15 cellular contexts compared by ENCODE assay signal in the genomic region with DNA sequence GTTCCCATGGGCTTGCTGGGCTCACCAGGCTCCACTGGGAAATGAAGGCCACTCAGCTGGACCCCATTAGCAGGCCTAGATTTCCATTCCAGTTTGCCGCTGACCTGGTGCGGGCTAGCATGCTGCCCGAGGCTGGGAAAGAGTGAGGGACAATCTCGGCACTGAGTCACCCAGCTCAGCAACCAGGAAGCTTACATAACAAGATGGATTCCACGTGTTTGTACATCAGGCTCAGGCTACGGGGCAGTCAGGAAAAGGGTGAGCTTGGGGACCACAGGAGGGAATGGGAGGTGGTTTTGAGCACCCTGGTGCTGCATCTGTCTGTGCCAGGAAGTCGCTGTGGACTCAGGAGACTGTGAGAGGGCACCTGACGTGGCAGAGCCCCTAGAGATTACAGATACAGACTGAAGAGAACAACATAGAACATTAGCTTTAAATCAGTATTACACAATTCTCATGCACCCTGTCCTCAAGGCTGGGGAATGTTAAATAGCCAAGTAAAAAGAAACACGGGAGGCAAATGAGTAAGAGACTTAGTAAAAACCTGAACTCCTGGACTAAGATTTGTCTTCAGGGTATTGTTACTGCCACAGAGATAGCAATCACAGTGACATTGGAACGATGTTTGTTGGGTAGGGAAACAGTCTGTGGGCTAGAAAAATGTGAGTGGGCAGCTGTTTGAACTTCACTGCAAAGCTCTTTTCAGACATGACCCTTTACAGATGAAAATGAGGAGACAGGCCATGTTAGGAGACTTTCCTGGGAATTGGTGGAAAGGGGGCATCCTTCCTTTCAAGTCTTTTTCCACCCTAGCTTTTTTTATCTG. TPM values are rescaled to one million over a fixed set of nuclear protein-coding genes. Genes with fewer than 3 reads are reported as not detected.
DNase-seq lines count a peak whose midpoint lies in the region; FAIRE-seq and TF ChIP-seq lines count a peak whose summit lies in the region.
"Had no signal": no experiment of that assay in that cellular context is flagged by ENCODE, and none has a peak within 500 bp of the region (broad histone marks: within the 10 kb centered on the region; RNA-seq: fewer than 3 reads in every experiment).

No MANE protein-coding gene starts in this region.

- H3K4me2 ChIP-seq in mammary epithelial cell (ENCODE audit: insufficient read depth, low read depth, low read length) (no peak overlapping the region), astrocyte (ENCODE audit: low read length) (no peak overlapping the region)

- H3K9me3 Mint-ChIP-seq in MCF 10A (ENCODE audit: unreplicated experiment) (no peaks in the 10 kb centered on the region), astrocyte (ENCODE audit: unreplicated experiment) (no peaks in the 10 kb centered on the region)

- H3K4me3 Mint-ChIP-seq in MCF 10A (ENCODE audit: unreplicated experiment): no peak overlapping the region
- no peak overlapping the region for H3K4me3 Mint-ChIP-seq in astrocyte (ENCODE audit: unreplicated experiment)

- CTCF ChIA-PET in MCF 10A (lab: Yijun Ruan, JAX): no interaction called here
- CTCF ChIA-PET in mammary epithelial cell (lab: Charles Lee; ENCODE audit: low non-redundant PET): no interaction called here

- POLR2A ChIA-PET in MCF 10A (lab: Yijun Ruan, JAX): interaction anchor here (0.9 to 1.2 kb wide), 2 partner anchors 10 kb away, joined by 3 read pairs; no protein-coding TSS in a partner anchor

- no peaks in the 10 kb centered on the region for H3K36me3 Mint-ChIP-seq in MCF 10A (ENCODE audit: insufficient read depth, unreplicated experiment)
- H3K36me3 Mint-ChIP-seq in astrocyte (ENCODE audit: low read depth, unreplicated experiment): no peaks in the 10 kb centered on the region

- H3K79me2 ChIP-seq in mammary epithelial cell (ENCODE audit: insufficient read depth, low read length): no peaks in the 10 kb centered on the region
- H3K79me2 ChIP-seq in astrocyte (ENCODE audit: insufficient read depth, low read length): no peaks in the 10 kb centered on the region

- H3K4me1 ChIP-seq in mammary epithelial cell (ENCODE audit: insufficient read depth, low read length) (no peaks in the 10 kb centered on the region), astrocyte (ENCODE audit: insufficient read depth, low read length) (no peaks in the 10 kb centered on the region), uterus (no peaks in the 10 kb centered on the region)
- H3K4me1 ChIP-seq: tibial artery had no signal

- H3K27ac Mint-ChIP-seq in MCF 10A (ENCODE audit: low read depth, unreplicated experiment) (peak overlapping the region; percentile 4), astrocyte (ENCODE audit: unreplicated experiment) (peak overlapping the region; percentile 30)

- 70% methylated on average over 10 of the region's 10 CpGs for WGBS in mammary epithelial cell (ENCODE audit: low coverage, missing lambda C conversion rate)

- H3K27me3 ChIP-seq in mammary epithelial cell (ENCODE audit: insufficient read depth, low read length) (no peaks in the 10 kb centered on the region), astrocyte (ENCODE audit: insufficient read depth, low read length) (peaks cover 2% of the 10 kb centered on the region), uterus (no peaks in the 10 kb centered on the region)

- no peak for TF ChIP-seq POLR2A in uterus (IDR thresholded peaks at IDR 0.05)

- DNase-seq in MCF 10A (ENCODE audit: unreplicated experiment): peak; percentile 51
- no peak for DNase-seq in mammary epithelial cell
- peak; percentile 14 for DNase-seq in astrocyte (ENCODE audit: low read depth)
- peak; percentile 71 for DNase-seq in islet precursor cell
- peak; percentile 25 to 35 for DNase-seq in uterus
- no peak for DNase-seq in medulla oblongata (ENCODE audit: extremely low spot score)
- DNase-seq in NCI-H187 (lab: John Stamatoyannopoulos, UW): no peak
- no peak for DNase-seq in Ammon's horn (ENCODE audit: low spot score)
- DNase-seq: activated naive CD4-positive, alpha-beta T cell treated with anti-CD3 and anti-CD28 coated beads, Interleukin-2, amount 50 U/mL, for 16 hours; DMS53; GOT3; NCI-H526; tibial artery had no signal

- H3K27me3 Mint-ChIP-seq in MCF 10A (ENCODE audit: insufficient read depth, unreplicated experiment) (no peaks in the 10 kb centered on the region), astrocyte (ENCODE audit: low read depth, unreplicated experiment) (peaks cover 16% of the 10 kb centered on the region)

- in situ Hi-C loops in mammary epithelial cell (cut with MboI; ENCODE audit: low sequenced_read_pairs in 2 of 2): no loop called here

- no peaks in the 10 kb centered on the region for H3K4me1 Mint-ChIP-seq in MCF 10A (ENCODE audit: insufficient read depth, unreplicated experiment)
- peaks cover 5% of the 10 kb centered on the region for H3K4me1 Mint-ChIP-seq in astrocyte (ENCODE audit: low read depth, unreplicated experiment)

- H3K36me3 ChIP-seq in mammary epithelial cell (ENCODE audit: insufficient read depth, low read length) (no peaks in the 10 kb centered on the region), astrocyte (ENCODE audit: insufficient read depth, low read length) (no peaks in the 10 kb centered on the region), uterus (no peaks in the 10 kb centered on the region)
- H3K36me3 ChIP-seq: tibial artery had no signal

- no TSS peak for BruUV-seq in MCF 10A (replicated peaks; lab: Mats Ljungman, UMichigan)
- BruUV-seq in mammary epithelial cell (replicated peaks; lab: Mats Ljungman, UMichigan): no TSS peak

- TF ChIP-seq CTCF in MCF 10A (IDR thresholded peaks at IDR 0.05; ENCODE audit: unreplicated experiment) (no peak), mammary epithelial cell (conservative IDR thresholded peaks at IDR 0.05 in 1 of 2, IDR thresholded peaks at IDR 0.05 in 1 of 2; ENCODE audit: extremely low read depth in 1 of 2, insufficient read depth in 1 of 2, low read depth in 1 of 2, low read length in 2 of 2) (no peak), astrocyte (IDR thresholded peaks at IDR 0.05; ENCODE audit: insufficient read depth, low read depth, low read length) (no peak), uterus (IDR thresholded peaks at IDR 0.05) (no peak)

- no peak overlapping the region for H3K4me3 ChIP-seq in mammary epithelial cell (replicated peaks in 1 of 3; ENCODE audit: insufficient read depth in 1 of 3, low read depth in 2 of 3, low read length in 3 of 3)
- H3K4me3 ChIP-seq in astrocyte (ENCODE audit: insufficient read depth, low read depth, low read length): no peak overlapping the region
- no peak overlapping the region for H3K4me3 ChIP-seq in uterus
- H3K4me3 ChIP-seq: tibial artery had no signal

- dilution Hi-C loops in mammary epithelial cell (cut with HindIII; ENCODE audit: low sequenced_read_pairs): no loop called here

- intact Hi-C loops in MCF 10A (cut with micrococcal nuclease): no loop called here
- intact Hi-C loops in mammary epithelial cell (cut with micrococcal nuclease): no loop called here
- intact Hi-C loops in uterus (cut with DNase I; ENCODE audit: low total_unique reads): no loop called here

- H2AFZ ChIP-seq in mammary epithelial cell (ENCODE audit: low read depth, low read length): no peak overlapping the region
- H2AFZ ChIP-seq in astrocyte (ENCODE audit: low read depth, low read length): peak overlapping the region; percentile 41

- H3K27ac ChIP-seq in mammary epithelial cell (ENCODE audit: insufficient read depth, low read depth, low read length) (no peak overlapping the region), astrocyte (ENCODE audit: low read depth, low read length) (no peak overlapping the region), uterus (peak overlapping the region; percentile 52 to 53)
- H3K27ac ChIP-seq: tibial artery had no signal

- H3K9ac ChIP-seq in mammary epithelial cell (ENCODE audit: insufficient read depth, low read length): no peak overlapping the region
- H3K9ac ChIP-seq in astrocyte (ENCODE audit: low read length): no peak overlapping the region

- H4K20me1 ChIP-seq in mammary epithelial cell (ENCODE audit: insufficient read depth, low read length) (no peaks in the 10 kb centered on the region), astrocyte (ENCODE audit: insufficient read depth, low read length) (no peaks in the 10 kb centered on the region)

- no peak for FAIRE-seq in astrocyte (lab: Jason Lieb, UNC)
- FAIRE-seq: A204.1, keratinocyte had no signal

- H3K9me3 ChIP-seq in mammary epithelial cell (replicated peaks; ENCODE audit: insufficient read depth, low read length) (no peaks in the 10 kb centered on the region), astrocyte (ENCODE audit: insufficient read depth, low read depth, low read length) (no peaks in the 10 kb centered on the region), uterus (no peaks in the 10 kb centered on the region)
- H3K9me3 ChIP-seq: tibial artery had no signal

RNA-seq across cellular contexts. Expression of gene GLUL, which starts 51.1 kb away (rescaled TPM):
- total RNA-seq in MCF 10A (2022) (240 and 437 TPM in 2 replicates), mammary epithelial cell (100 to 1,000 TPM; 400 to 471 TPM), astrocyte (134 and 158 TPM in 2 replicates), uterus (100 to 1,000 TPM; 379 to 565 (median 483) TPM)
- 893 TPM for polyA plus RNA-seq in mammary epithelial cell
- polyA minus RNA-seq in mammary epithelial cell: 1,162 TPM

Comparison
In these comparisons a context has a peak if more than half of its experiments do, and no peak if none do; other contexts are left out.
1. DNase-seq: peak in MCF 10A (single experiment), astrocyte (single experiment), islet precursor cell (single experiment) and uterus (2 of 2); none in mammary epithelial cell (single experiment), medulla oblongata (single experiment), NCI-H187 (0 of 2) and Ammon's horn (single experiment).
2. H3K27ac ChIP-seq: peak in uterus (2 of 2); none in mammary epithelial cell (single experiment) and astrocyte (single experiment).